ENCODE assay signal across 8 cellular contexts in the genomic region with DNA sequence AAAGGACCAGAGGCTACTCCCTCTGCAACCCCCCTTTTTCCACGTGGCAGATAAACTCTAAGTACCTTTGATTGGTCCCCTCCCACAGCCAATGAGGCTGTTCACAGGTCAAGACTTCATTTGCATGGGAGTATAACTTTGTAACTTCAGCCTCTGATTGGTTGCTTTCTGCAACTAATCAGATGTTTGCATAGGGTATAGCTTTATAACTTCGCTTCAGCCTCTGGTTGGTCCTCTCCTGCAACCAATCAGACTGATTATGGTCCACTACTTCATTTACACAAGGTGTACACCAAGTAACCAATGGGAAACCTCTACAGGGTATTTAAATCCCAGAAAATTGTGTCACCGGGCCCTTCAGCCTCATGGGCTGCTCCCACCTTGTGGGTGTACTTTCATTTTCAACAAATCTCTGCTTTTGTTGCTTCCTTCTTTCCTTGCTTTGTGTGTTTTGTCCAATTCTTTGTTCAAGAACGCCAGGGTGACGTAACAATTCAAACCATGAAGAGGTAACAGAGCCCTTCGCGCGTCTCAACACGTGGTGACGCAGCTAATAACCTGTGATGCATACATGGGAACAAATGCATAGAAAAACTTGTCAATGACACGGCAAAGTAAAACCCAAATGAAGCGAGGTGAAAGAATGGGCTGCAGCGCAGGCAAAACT. TPM values are rescaled to one million over a fixed set of nuclear protein-coding genes. Genes with fewer than 3 reads are reported as not detected.
A peak's percentile ranks its signal among the peaks of the same experiment; 100 is the strongest.
DNase-seq lines count a peak whose midpoint lies in the region; ATAC-seq and TF ChIP-seq lines count a peak whose summit lies in the region.

No MANE protein-coding gene starts in this region.

- peak overlapping the region; percentile 78 to 89 (median 80) for H3K27ac ChIP-seq in esophagus muscularis mucosa (replicated peaks in 1 of 4)
- H3K27ac ChIP-seq in skin epidermis, result peak overlapping the region in 13 of 21 experiments; percentile 69 to 85 (median 81)

- no peak for TF ChIP-seq POLR2A in esophagus muscularis mucosa (IDR thresholded peaks at IDR 0.05; ENCODE audit: low read depth)

- H3K27me3 ChIP-seq in esophagus muscularis mucosa, result no peaks in the 10 kb centered on the region

- peak; percentile 53 for DNase-seq in activated CD8-positive, alpha-beta memory T cell treated with anti-CD3 and anti-CD28 coated beads, Interleukin-2, amount 10 ng/mL, durations not matched to agents 7 days and 5 days
- no peak for DNase-seq in activated CD8-positive, alpha-beta memory T cell treated with anti-CD3 and anti-CD28 coated beads, Interleukin-2, amount 50 U/mL, for 4 hours
- no peak for DNase-seq in T-helper 17 cell
- no peak for DNase-seq in esophagus muscularis mucosa (ENCODE audit: extremely low spot score)
- DNase-seq in ureter (ENCODE audit: low spot score), result no peak
- no peak for DNase-seq in T-helper 9 cell

- H3K27ac Mint-ChIP-seq in activated CD8-positive, alpha-beta memory T cell treated with anti-CD3 and anti-CD28 coated beads, Interleukin-2, amount 10 ng/mL, durations not matched to agents 7 days and 5 days, result peak overlapping the region; percentile 94
- H3K27ac Mint-ChIP-seq in T-helper 17 cell, result peak overlapping the region; percentile 75

- peaks cover 12 to 22% (median 16%) of the 10 kb centered on the region in 4 donors for H3K36me3 ChIP-seq in esophagus muscularis mucosa

- no peaks in the 10 kb centered on the region for H3K27me3 Mint-ChIP-seq in activated CD8-positive, alpha-beta memory T cell treated with anti-CD3 and anti-CD28 coated beads, Interleukin-2, amount 10 ng/mL, durations not matched to agents 7 days and 5 days
- no peaks in the 10 kb centered on the region for H3K27me3 Mint-ChIP-seq in T-helper 17 cell

- TF ChIP-seq EP300 in esophagus muscularis mucosa (IDR thresholded peaks at IDR 0.05), result no peak

- peaks cover 7 to 14% (median 12%) of the 10 kb centered on the region in 4 donors for H3K4me1 ChIP-seq in esophagus muscularis mucosa

- H3K9me3 Mint-ChIP-seq in activated CD8-positive, alpha-beta memory T cell treated with anti-CD3 and anti-CD28 coated beads, Interleukin-2, amount 10 ng/mL, durations not matched to agents 7 days and 5 days (ENCODE audit: low read depth), result no peaks in the 10 kb centered on the region

- intact Hi-C loops in esophagus muscularis mucosa (cut with DNase I), result no loop called here

- H3K9me3 ChIP-seq in T-helper 17 cell (ENCODE audit: control insufficient read depth, low read length, poor library complexity, severe bottlenecking) (no peaks in the 10 kb centered on the region), esophagus muscularis mucosa (no peaks in the 10 kb centered on the region)

- peaks cover 32% of the 10 kb centered on the region for H3K36me3 Mint-ChIP-seq in activated CD8-positive, alpha-beta memory T cell treated with anti-CD3 and anti-CD28 coated beads, Interleukin-2, amount 10 ng/mL, durations not matched to agents 7 days and 5 days
- no peaks in the 10 kb centered on the region for H3K36me3 Mint-ChIP-seq in T-helper 17 cell (ENCODE audit: low read depth)

- peaks cover 47% of the 10 kb centered on the region for H3K4me1 Mint-ChIP-seq in activated CD8-positive, alpha-beta memory T cell treated with anti-CD3 and anti-CD28 coated beads, Interleukin-2, amount 10 ng/mL, durations not matched to agents 7 days and 5 days
- H3K4me1 Mint-ChIP-seq in T-helper 17 cell, result peaks cover 16% of the 10 kb centered on the region

- TF ChIP-seq CTCF in esophagus muscularis mucosa (IDR thresholded peaks at IDR 0.05), result no peak

- peak overlapping the region; percentile 82 for H3K4me3 Mint-ChIP-seq in activated CD8-positive, alpha-beta memory T cell treated with anti-CD3 and anti-CD28 coated beads, Interleukin-2, amount 10 ng/mL, durations not matched to agents 7 days and 5 days
- H3K4me3 Mint-ChIP-seq in T-helper 17 cell, result peak overlapping the region; percentile 84

- no peak for ATAC-seq in activated CD8-positive, alpha-beta memory T cell treated with anti-CD3 and anti-CD28 coated beads, Interleukin-2, amount 10 ng/mL, durations not matched to agents 7 days and 5 days
- ATAC-seq in T-helper 17 cell (no peak), GM21447 (IDR thresholded peaks at IDR 0.05; ENCODE audit: unreplicated experiment) (no peak)

- H3K4me3 ChIP-seq in esophagus muscularis mucosa (peak overlapping the region; percentile 67 to 79 (median 72)), skin epidermis (peak overlapping the region; percentile 45 to 80 (median 53))

- WGBS in esophagus muscularis mucosa, result 58% methylated on average over 13 of the region's 13 CpGs

- CTCF ChIA-PET in activated CD8-positive, alpha-beta memory T cell treated with anti-CD3 and anti-CD28 coated beads, Interleukin-2, amount 10 ng/mL, durations not matched to agents 7 days and 5 days (lab: Charles Lee), result interaction anchor here (0.7 to 2.3 kb wide), 7 partner anchors 12 to 199 kb away, joined by 3 to 8 read pairs (median 4); partner anchors contain the start of gene DYRK1A

RNA-seq across cellular contexts. Expression of gene VPS26C, which starts 47.2 kb away (rescaled TPM):
- 10 to 100 TPM; 83.1 to 94.3 TPM for total RNA-seq in activated CD8-positive, alpha-beta memory T cell treated with anti-CD3 and anti-CD28 coated beads, Interleukin-2, amount 10 ng/mL, durations not matched to agents 7 days and 5 days
- 10 to 100 TPM; 42.9 to 45.8 TPM for total RNA-seq in T-helper 17 cell
- total RNA-seq in esophagus muscularis mucosa, result 10 to 100 TPM; 56.5 to 71.3 (median 59.7) TPM
- 53.6 TPM for total RNA-seq in ureter
